ENCODE assay signal across 13 cellular contexts in the genomic region with DNA sequence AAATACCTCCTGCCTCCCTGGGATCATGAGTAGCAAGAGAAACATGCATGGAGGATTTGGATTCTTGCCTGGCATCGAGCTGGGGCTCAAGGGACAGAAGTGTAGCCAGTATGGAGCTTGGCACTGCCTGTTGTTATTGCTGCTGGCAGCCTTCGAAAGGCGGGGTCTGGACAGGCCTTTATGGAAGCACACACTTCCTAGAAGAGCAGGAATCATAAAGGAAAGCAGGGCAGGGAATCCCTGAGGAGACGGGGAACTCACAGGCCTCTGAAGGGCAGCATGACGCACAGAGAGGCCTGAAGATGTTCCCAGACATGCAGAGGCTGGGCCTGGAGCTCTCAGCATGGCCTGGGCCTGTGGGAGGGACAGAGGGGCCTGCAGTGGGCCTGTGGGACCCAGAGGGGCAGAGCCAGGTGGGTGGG. TPM values are rescaled to one million over a fixed set of nuclear protein-coding genes. Genes with fewer than 3 reads are reported as not detected.
A peak's percentile ranks its signal among the peaks of the same experiment; 100 is the strongest.
DNase-seq lines count a peak whose midpoint lies in the region; ATAC-seq and TF ChIP-seq lines count a peak whose summit lies in the region.
"Had no signal": no experiment of that assay in that cellular context is flagged by ENCODE, and none has a peak within 500 bp of the region (broad histone marks: within the 10 kb centered on the region; RNA-seq: fewer than 3 reads in every experiment).

No MANE protein-coding gene starts in this region.

- TF ChIP-seq CTCF in gastroesophageal sphincter (IDR thresholded peaks at IDR 0.05) (no peak), osteoblast (IDR thresholded peaks at IDR 0.05; ENCODE audit: extremely low read depth, low read depth, low read length) (no peak), spleen (IDR thresholded peaks at IDR 0.05 in 8 of 11, conservative IDR thresholded peaks at IDR 0.05 in 3 of 11) (no peak)

- DNase-seq in Right ventricle myocardium inferior (ENCODE audit: missing footprints), result no peak
- no peak for DNase-seq in cardiac septum (ENCODE audit: low spot score)
- DNase-seq in osteoblast (ENCODE audit: insufficient read length, low spot score, missing footprints), result peak; percentile 93
- DNase-seq in spleen, result no peak
- no peak for DNase-seq in cortex of kidney (lab: John Stamatoyannopoulos, UW)
- DNase-seq: activated CD4-positive, alpha-beta T cell treated with anti-CD3 and anti-CD28 coated beads for 36 hours; NCI-H2171; PC-9 had no signal

- WGBS in gastroesophageal sphincter (ENCODE audit: low coverage in 1 of 2), 2 donors, result 40 to 60% methylated on average over 1 of the region's 5 CpGs
- WGBS in spleen, 5 donors, result 58 to 85% (median 77%) methylated on average over 5 of the region's 5 CpGs

- H3K4me3 ChIP-seq in gastroesophageal sphincter (no peak overlapping the region), osteoblast (ENCODE audit: insufficient read depth, low read length) (no peak overlapping the region), spleen (no peak overlapping the region)
- H3K4me3 ChIP-seq: PC-9 had no signal

- H2AFZ ChIP-seq in osteoblast (ENCODE audit: low read length), result peak overlapping the region; percentile 87
- H2AFZ ChIP-seq: PC-9 had no signal

- peaks cover 0 to 43% of the 10 kb centered on the region in 2 donors for H3K36me3 ChIP-seq in gastroesophageal sphincter
- no peaks in the 10 kb centered on the region for H3K36me3 ChIP-seq in osteoblast (ENCODE audit: insufficient read depth, low read length)
- no peaks in the 10 kb centered on the region for H3K36me3 ChIP-seq in spleen

- peak; percentile 42 for ATAC-seq in Right ventricle myocardium inferior
- ATAC-seq in gastroesophageal sphincter, result peak; percentile 81
- ATAC-seq in HG02642 (IDR thresholded peaks at IDR 0.05; ENCODE audit: poor library complexity, unreplicated experiment), result no peak
- ATAC-seq in HG02981 (IDR thresholded peaks at IDR 0.05; ENCODE audit: unreplicated experiment), result no peak
- ATAC-seq: activated CD4-positive, alpha-beta T cell treated with anti-CD3 and anti-CD28 coated beads for 36 hours; T-cell had no signal

- H3K79me2 ChIP-seq in osteoblast (ENCODE audit: insufficient read depth, low read length), result no peaks in the 10 kb centered on the region

- intact Hi-C loops in Right ventricle myocardium inferior (cut with DNase I) (loop anchor here (5.0 kb wide), 1 partner anchor 130 kb away; no protein-coding TSS in a partner anchor), cardiac septum (cut with DNase I) (no loop called here), spleen (cut with DNase I; ENCODE audit: low total_unique reads) (no loop called here)

- H3K27ac ChIP-seq in gastroesophageal sphincter, result peak overlapping the region in 3 of 4 donors; percentile 77 to 82 (median 80)
- H3K27ac ChIP-seq in osteoblast (ENCODE audit: low read depth, low read length), result peak overlapping the region; percentile 86
- no peak overlapping the region for H3K27ac ChIP-seq in spleen
- H3K27ac ChIP-seq: HL-60, PC-9 had no signal

- no peaks in the 10 kb centered on the region for H4K20me1 ChIP-seq in osteoblast (ENCODE audit: insufficient read depth, low read length)

- no peak for TF ChIP-seq EP300 in gastroesophageal sphincter (IDR thresholded peaks at IDR 0.05)

- TF ChIP-seq POLR2A in gastroesophageal sphincter (IDR thresholded peaks at IDR 0.05) (no peak), spleen (IDR thresholded peaks at IDR 0.05) (no peak)

- no peaks in the 10 kb centered on the region for H3K27me3 ChIP-seq in gastroesophageal sphincter
- no peaks in the 10 kb centered on the region for H3K27me3 ChIP-seq in osteoblast (ENCODE audit: insufficient read depth, low read length)
- H3K27me3 ChIP-seq in spleen (replicated peaks in 1 of 7), result no peaks in the 10 kb centered on the region

- peaks cover 0 to 30% (median 8%) of the 10 kb centered on the region in 3 donors for H3K4me1 ChIP-seq in gastroesophageal sphincter
- H3K4me1 ChIP-seq in osteoblast (ENCODE audit: insufficient read depth, low read length), result peaks cover 33% of the 10 kb centered on the region
- H3K4me1 ChIP-seq in spleen, result no peaks in the 10 kb centered on the region

- no peaks in the 10 kb centered on the region for H3K9me3 ChIP-seq in gastroesophageal sphincter
- H3K9me3 ChIP-seq in osteoblast (ENCODE audit: low read depth, low read length), result no peaks in the 10 kb centered on the region
- H3K9me3 ChIP-seq in spleen, result peaks cover 0 to 11% (median 5%) of the 10 kb centered on the region in 8 donors

- peak overlapping the region; percentile 30 for H3K4me2 ChIP-seq in osteoblast (ENCODE audit: insufficient read depth, low read length)
- H3K4me2 ChIP-seq: PC-9 had no signal

RNA-seq across cellular contexts. Expression of a gene that starts 18.6 kb away (rescaled TPM):
- total RNA-seq in Right ventricle myocardium inferior (36.2 TPM), cardiac septum (35.6 TPM), gastroesophageal sphincter (10 to 100 TPM; 31.0 to 62.7 (median 37.5) TPM), osteoblast (41.5 and 59.4 TPM in 2 replicates), spleen (10 to 100 TPM; 28.9 to 43.7 (median 35.7) TPM)
- polyA plus RNA-seq in spleen, result 10 to 100 TPM; 16.3 to 19.9 (median 19.4) TPM

Comparison
In these comparisons a context has a peak if more than half of its experiments do, and no peak if none do; other contexts are left out.
1. ATAC-seq: peak in Right ventricle myocardium inferior (single experiment) and gastroesophageal sphincter (single experiment); none in HG02642 (single experiment) and HG02981 (single experiment).
2. H3K27ac ChIP-seq: peak in gastroesophageal sphincter (3 of 4) and osteoblast (single experiment); none in spleen (0 of 8).